In the genomic region with DNA sequence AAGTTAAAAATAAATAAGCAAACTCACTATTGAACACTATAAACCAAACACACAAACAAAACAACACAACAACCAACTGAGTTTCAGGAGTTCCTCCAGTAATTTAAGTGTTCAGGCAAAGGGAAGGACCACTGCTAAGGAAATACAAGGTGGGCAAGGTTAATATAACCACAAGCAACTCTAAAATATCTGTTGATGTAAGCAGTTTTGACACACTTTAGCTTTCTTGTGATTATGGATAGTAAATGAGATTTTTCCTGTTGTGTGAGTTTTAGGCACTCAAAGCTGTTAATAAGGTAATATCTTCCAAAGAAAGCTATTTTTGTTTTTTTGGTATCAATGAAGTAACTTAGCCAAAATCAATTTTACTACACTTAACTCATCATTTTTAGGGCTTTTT, we compare ENCODE assay signal across 22 cellular contexts.
DNase-seq lines count a peak whose midpoint lies in the region; ATAC-seq, FAIRE-seq and TF ChIP-seq lines count a peak whose summit lies in the region.
"Had no signal": no experiment of that assay in that cellular context is flagged by ENCODE, and none has a peak within 500 bp of the region (broad histone marks: within the 10 kb centered on the region; RNA-seq: fewer than 3 reads in every experiment).

No MANE protein-coding gene starts in this region.

- H4K20me1 ChIP-seq in HepG2 (ENCODE audit: insufficient read depth, low read length) (no peaks in the 10 kb centered on the region), neural cell (ENCODE audit: insufficient read depth) (no peaks in the 10 kb centered on the region)
- H4K20me1 ChIP-seq: BLaER1 had no signal

- no peaks in the 10 kb centered on the region for H3K4me1 Mint-ChIP-seq in CD8-positive, alpha-beta memory T cell
- H3K4me1 Mint-ChIP-seq: CD14-positive monocyte; CD4-positive, alpha-beta memory T cell; CD4-positive, CD25-positive, alpha-beta regulatory T cell had no signal

- in situ Hi-C loops in HepG2 (cut with HindIII; ENCODE audit: extremely low pct_ligation_motif_present, low pct_unique_long_range_greater_than_20kb): no loop called here

- H3K4me3 ChIP-seq in HepG2 (replicated peaks in 1 of 3; ENCODE audit: insufficient read depth in 1 of 3, low read depth in 2 of 3, low read length in 3 of 3): no peak overlapping the region
- no peak overlapping the region for H3K4me3 ChIP-seq in right lobe of liver
- H3K4me3 ChIP-seq in neural cell (ENCODE audit: low read length): no peak overlapping the region
- no peak overlapping the region for H3K4me3 ChIP-seq in CD8-positive, alpha-beta memory T cell (ENCODE audit: low read length)
- H3K4me3 ChIP-seq: BLaER1 had no signal

- H3K4me2 ChIP-seq in HepG2 (ENCODE audit: low read depth, low read length): no peak overlapping the region
- no peak overlapping the region for H3K4me2 ChIP-seq in neural cell (ENCODE audit: low read length)
- H3K4me2 ChIP-seq: BLaER1 had no signal

- TF ChIP-seq RAD21 in HepG2 (CRISPR knock-in tag; IDR thresholded peaks at IDR 0.05): no peak
- TF ChIP-seq RAD21 in neural cell (conservative IDR thresholded peaks at IDR 0.05): no peak

- no peaks in the 10 kb centered on the region for H3K36me3 Mint-ChIP-seq in CD8-positive, alpha-beta memory T cell
- H3K36me3 Mint-ChIP-seq: CD14-positive monocyte; CD4-positive, alpha-beta memory T cell; CD4-positive, CD25-positive, alpha-beta regulatory T cell had no signal

- no peaks in the 10 kb centered on the region for H3F3A ChIP-seq in neural cell (ENCODE audit: insufficient read depth, low read length, poor library complexity, severe bottlenecking)

- H3K9me2 ChIP-seq in neural cell (ENCODE audit: insufficient read depth, low read length): no peaks in the 10 kb centered on the region

- intact Hi-C loops in HepG2 (cut with micrococcal nuclease; ENCODE audit: unreplicated experiment): no loop called here
- intact Hi-C loops in right lobe of liver (cut with DNase I): no loop called here

- no peak overlapping the region for H3K4me3 Mint-ChIP-seq in CD8-positive, alpha-beta memory T cell
- H3K4me3 Mint-ChIP-seq: CD14-positive monocyte; CD4-positive, alpha-beta memory T cell; CD4-positive, CD25-positive, alpha-beta regulatory T cell had no signal

- no peak overlapping the region for H3K27ac Mint-ChIP-seq in CD8-positive, alpha-beta memory T cell
- H3K27ac Mint-ChIP-seq: CD14-positive monocyte; CD4-positive, alpha-beta memory T cell; CD4-positive, CD25-positive, alpha-beta regulatory T cell had no signal

- peaks cover 14 to 21% (median 16%) of the 10 kb centered on the region in 5 donors for H3K9me3 Mint-ChIP-seq in CD8-positive, alpha-beta memory T cell

- CTCF ChIA-PET in HepG2 (lab: Yijun Ruan, JAX; ENCODE audit: low intra/inter-chr PET ratio, low total read pairs): no interaction called here
- CTCF ChIA-PET in CD8-positive, alpha-beta memory T cell (lab: Charles Lee): no interaction called here

- ATAC-seq in HepG2: no peak
- no peak for ATAC-seq in right lobe of liver

- TF ChIP-seq EP300 in HepG2 (IDR thresholded peaks at IDR 0.05; ENCODE audit: low read depth in 2 of 2, low read length in 2 of 2) (no peak), HepG2 (CRISPR knock-in tag; IDR thresholded peaks at IDR 0.05; ENCODE audit: borderline replicate concordance) (no peak), neural cell (conservative IDR thresholded peaks at IDR 0.05; ENCODE audit: poor library complexity, severe bottlenecking) (no peak)

- H2AFZ ChIP-seq in HepG2 (ENCODE audit: low read length) (no peak overlapping the region), neural cell (ENCODE audit: low read depth, low read length) (no peak overlapping the region)

- H3K27me3 Mint-ChIP-seq in CD8-positive, alpha-beta memory T cell: no peaks in the 10 kb centered on the region
- H3K27me3 Mint-ChIP-seq: CD4-positive, alpha-beta memory T cell; CD4-positive, CD25-positive, alpha-beta regulatory T cell had no signal

- TF ChIP-seq CTCF in HepG2 (CRISPR knock-in tag; IDR thresholded peaks at IDR 0.05): no peak
- TF ChIP-seq CTCF in right lobe of liver (IDR thresholded peaks at IDR 0.05): no peak
- no peak for TF ChIP-seq CTCF in neural cell (IDR thresholded peaks at IDR 0.05; ENCODE audit: poor library complexity, severe bottlenecking)

- no peaks in the 10 kb centered on the region for H3K27me3 ChIP-seq in HepG2 (ENCODE audit: control insufficient read depth in 1 of 2, insufficient read depth in 2 of 2, low read length in 2 of 2)
- H3K27me3 ChIP-seq in right lobe of liver: no peaks in the 10 kb centered on the region
- H3K27me3 ChIP-seq in neural cell (ENCODE audit: insufficient read depth, low read depth, low read length): no peaks in the 10 kb centered on the region
- H3K27me3 ChIP-seq in CD8-positive, alpha-beta memory T cell (ENCODE audit: insufficient read depth, low read length, poor library complexity, severe bottlenecking): no peaks in the 10 kb centered on the region
- H3K27me3 ChIP-seq: BE2C, BLaER1 had no signal

- H3K4me1 ChIP-seq in HepG2 (ENCODE audit: insufficient read depth, low read length) (no peaks in the 10 kb centered on the region), right lobe of liver (no peaks in the 10 kb centered on the region)
- no peaks in the 10 kb centered on the region for H3K4me1 ChIP-seq in CD8-positive, alpha-beta memory T cell (ENCODE audit: insufficient read depth, low read length)
- H3K4me1 ChIP-seq: BE2C, BLaER1, Caco-2 had no signal

- DNase-seq in HepG2 (ENCODE audit: low spot score) (no peak), right lobe of liver (no peak), HTR-8/SVneo (ENCODE audit: insufficient read length, low spot score) (no peak), HT-29 (ENCODE audit: low spot score) (no peak), NCI-H510A (lab: John Stamatoyannopoulos, UW) (no peak)
- DNase-seq in CD8-positive, alpha-beta memory T cell: no peak
- DNase-seq: ACHN; BE2C; C1 segment of cervical spinal cord; Caco-2; Calu3; CD4-positive, alpha-beta memory T cell; CD4-positive, CD25-positive, alpha-beta regulatory T cell; DMS79 treated with DMSO at 0.1 percent for 48 hours; GF-D8 had no signal

- TF ChIP-seq POLR2A in HepG2 (IDR thresholded peaks at IDR 0.05; ENCODE audit: insufficient read depth in 1 of 2, low read depth in 2 of 2, low read length in 2 of 2) (no peak), right lobe of liver (IDR thresholded peaks at IDR 0.05) (no peak)

- POLR2A ChIA-PET in HepG2 (lab: Yijun Ruan, JAX): no interaction called here
- POLR2A ChIA-PET in CD8-positive, alpha-beta memory T cell (lab: Charles Lee): no interaction called here

- H3K9me3 ChIP-seq in HepG2 (ENCODE audit: low read length) (peaks cover 84% of the 10 kb centered on the region), right lobe of liver (no peaks in the 10 kb centered on the region), neural cell (ENCODE audit: low read length) (no peaks in the 10 kb centered on the region)
- H3K9me3 ChIP-seq in CD8-positive, alpha-beta memory T cell (ENCODE audit: low read length): no peaks in the 10 kb centered on the region
- H3K9me3 ChIP-seq: BE2C, BLaER1, Caco-2 had no signal

- no TSS peak for BruUV-seq in HepG2 (replicated peaks; lab: Mats Ljungman, UMichigan)

- H3K36me3 ChIP-seq in HepG2 (replicated peaks in 1 of 2; ENCODE audit: control insufficient read depth in 1 of 2, insufficient read depth in 2 of 2, low read length in 2 of 2) (no peaks in the 10 kb centered on the region), right lobe of liver (no peaks in the 10 kb centered on the region), neural cell (ENCODE audit: insufficient read depth, low read length) (no peaks in the 10 kb centered on the region)
- H3K36me3 ChIP-seq in CD8-positive, alpha-beta memory T cell (ENCODE audit: insufficient read depth, low read length): no peaks in the 10 kb centered on the region
- H3K36me3 ChIP-seq: BE2C, BLaER1 had no signal

- H3K27ac ChIP-seq in HepG2 (ENCODE audit: extremely low read length, insufficient read depth, low read length): no peak overlapping the region
- no peak overlapping the region for H3K27ac ChIP-seq in right lobe of liver
- H3K27ac ChIP-seq in neural cell (ENCODE audit: low read length): peak overlapping the region; percentile 78
- no peak overlapping the region for H3K27ac ChIP-seq in CD8-positive, alpha-beta memory T cell (ENCODE audit: low read depth, low read length)
- H3K27ac ChIP-seq: 22Rv1, BLaER1 had no signal

- no peak for FAIRE-seq in HepG2 (lab: Jason Lieb, UNC)
- peak; percentile 4 for FAIRE-seq in HTR-8/SVneo (lab: Jason Lieb, UNC)
- FAIRE-seq: D721Med, G401.6, GM12891 had no signal

- H3K9ac ChIP-seq in HepG2 (ENCODE audit: insufficient read depth, low read depth, low read length): no peak overlapping the region
- H3K9ac ChIP-seq in neural cell (ENCODE audit: low read length): no peak overlapping the region
- H3K9ac ChIP-seq: BLaER1 had no signal

- H3K79me2 ChIP-seq in HepG2 (ENCODE audit: insufficient read depth, low read length): no peaks in the 10 kb centered on the region
- H3K79me2 ChIP-seq in neural cell (replicated peaks; ENCODE audit: insufficient read depth, low read length): no peaks in the 10 kb centered on the region

TF ChIP-seq in HepG2, 621 proteins besides CTCF, POLR2A, EP300 and RAD21 (continues in another document):
- TF ChIP-seq, protein P1, sequence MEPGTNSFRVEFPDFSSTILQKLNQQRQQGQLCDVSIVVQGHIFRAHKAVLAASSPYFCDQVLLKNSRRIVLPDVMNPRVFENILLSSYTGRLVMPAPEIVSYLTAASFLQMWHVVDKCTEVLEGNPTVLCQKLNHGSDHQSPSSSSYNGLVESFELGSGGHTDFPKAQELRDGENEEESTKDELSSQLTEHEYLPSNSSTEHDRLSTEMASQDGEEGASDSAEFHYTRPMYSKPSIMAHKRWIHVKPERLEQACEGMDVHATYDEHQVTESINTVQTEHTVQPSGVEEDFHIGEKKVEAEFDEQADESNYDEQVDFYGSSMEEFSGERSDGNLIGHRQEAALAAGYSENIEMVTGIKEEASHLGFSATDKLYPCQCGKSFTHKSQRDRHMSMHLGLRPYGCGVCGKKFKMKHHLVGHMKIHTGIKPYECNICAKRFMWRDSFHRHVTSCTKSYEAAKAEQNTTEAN (CRISPR knock-in tag; conservative IDR thresholded peaks at IDR 0.05): no peak
- no peak for TF ChIP-seq IRX3 (CRISPR knock-in tag; IDR thresholded peaks at IDR 0.05; ENCODE audit: borderline replicate concordance, low read depth)

TF ChIP-seq in neural cell, 6 proteins besides CTCF, POLR2A, EP300 and RAD21 (continues in another document):
- TF ChIP-seq MXI1 (conservative IDR thresholded peaks at IDR 0.05; ENCODE audit: poor library complexity, severe bottlenecking): no peak
